In genomic region chr1:223109581-223110026, GRCh38 we compare ENCODE assay signal across 1 cellular context.
TF ChIP-seq lines count a peak whose summit lies in the region.

No MANE protein-coding gene starts in this region.

TF ChIP-seq in HepG2, 621 proteins besides CTCF, POLR2A, EP300 and RAD21 (continued from another document and continues in another):
- TF ChIP-seq, protein P1, sequence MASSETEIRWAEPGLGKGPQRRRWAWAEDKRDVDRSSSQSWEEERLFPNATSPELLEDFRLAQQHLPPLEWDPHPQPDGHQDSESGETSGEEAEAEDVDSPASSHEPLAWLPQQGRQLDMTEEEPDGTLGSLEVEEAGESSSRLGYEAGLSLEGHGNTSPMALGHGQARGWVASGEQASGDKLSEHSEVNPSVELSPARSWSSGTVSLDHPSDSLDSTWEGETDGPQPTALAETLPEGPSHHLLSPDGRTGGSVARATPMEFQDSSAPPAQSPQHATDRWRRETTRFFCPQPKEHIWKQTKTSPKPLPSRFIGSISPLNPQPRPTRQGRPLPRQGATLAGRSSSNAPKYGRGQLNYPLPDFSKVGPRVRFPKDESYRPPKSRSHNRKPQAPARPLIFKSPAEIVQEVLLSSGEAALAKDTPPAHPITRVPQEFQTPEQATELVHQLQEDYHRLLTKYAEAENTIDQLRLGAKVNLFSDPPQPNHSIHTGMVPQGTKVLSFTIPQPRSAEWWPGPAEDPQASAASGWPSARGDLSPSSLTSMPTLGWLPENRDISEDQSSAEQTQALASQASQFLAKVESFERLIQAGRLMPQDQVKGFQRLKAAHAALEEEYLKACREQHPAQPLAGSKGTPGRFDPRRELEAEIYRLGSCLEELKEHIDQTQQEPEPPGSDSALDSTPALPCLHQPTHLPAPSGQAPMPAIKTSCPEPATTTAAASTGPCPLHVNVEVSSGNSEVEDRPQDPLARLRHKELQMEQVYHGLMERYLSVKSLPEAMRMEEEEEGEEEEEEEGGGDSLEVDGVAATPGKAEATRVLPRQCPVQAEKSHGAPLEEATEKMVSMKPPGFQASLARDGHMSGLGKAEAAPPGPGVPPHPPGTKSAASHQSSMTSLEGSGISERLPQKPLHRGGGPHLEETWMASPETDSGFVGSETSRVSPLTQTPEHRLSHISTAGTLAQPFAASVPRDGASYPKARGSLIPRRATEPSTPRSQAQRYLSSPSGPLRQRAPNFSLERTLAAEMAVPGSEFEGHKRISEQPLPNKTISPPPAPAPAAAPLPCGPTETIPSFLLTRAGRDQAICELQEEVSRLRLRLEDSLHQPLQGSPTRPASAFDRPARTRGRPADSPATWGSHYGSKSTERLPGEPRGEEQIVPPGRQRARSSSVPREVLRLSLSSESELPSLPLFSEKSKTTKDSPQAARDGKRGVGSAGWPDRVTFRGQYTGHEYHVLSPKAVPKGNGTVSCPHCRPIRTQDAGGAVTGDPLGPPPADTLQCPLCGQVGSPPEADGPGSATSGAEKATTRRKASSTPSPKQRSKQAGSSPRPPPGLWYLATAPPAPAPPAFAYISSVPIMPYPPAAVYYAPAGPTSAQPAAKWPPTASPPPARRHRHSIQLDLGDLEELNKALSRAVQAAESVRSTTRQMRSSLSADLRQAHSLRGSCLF (CRISPR knock-in tag; IDR thresholded peaks at IDR 0.05; ENCODE audit: borderline replicate concordance) = no peak
- TF ChIP-seq ZNF841 (CRISPR knock-in tag; IDR thresholded peaks at IDR 0.05; ENCODE audit: borderline replicate concordance) (no peak), MLX (CRISPR knock-in tag; IDR thresholded peaks at IDR 0.05) (no peak), ZNF446 (CRISPR knock-in tag; IDR thresholded peaks at IDR 0.05) (no peak), DPF2 (CRISPR knock-in tag; IDR thresholded peaks at IDR 0.05; ENCODE audit: borderline replicate concordance, low read depth) (peak; percentile 33; the same call in 1 of the 2 replicates), GATAD2A (CRISPR knock-in tag; IDR thresholded peaks at IDR 0.05) (peak; percentile 82), NFKB2 (CRISPR knock-in tag; IDR thresholded peaks at IDR 0.05; ENCODE audit: borderline replicate concordance) (no peak), FOSL1 (CRISPR knock-in tag; IDR thresholded peaks at IDR 0.05; ENCODE audit: borderline replicate concordance) (0 out of 2 replicates have a peak, but pooled peaks have one; percentile 3), ZMYM4 (CRISPR knock-in tag; IDR thresholded peaks at IDR 0.05) (no peak; the same call in 1 of the 2 replicates), SOX6 (IDR thresholded peaks at IDR 0.05) (no peak), SOX6 (CRISPR knock-in tag; IDR thresholded peaks at IDR 0.05) (peak; percentile 62), ZNF770 (CRISPR knock-in tag; IDR thresholded peaks at IDR 0.05) (no peak), NCOA5 (CRISPR knock-in tag; IDR thresholded peaks at IDR 0.05) (no peak), ZNF674 (CRISPR knock-in tag; IDR thresholded peaks at IDR 0.05; ENCODE audit: low read depth) (no peak), TRAFD1 (CRISPR knock-in tag; IDR thresholded peaks at IDR 0.05; ENCODE audit: borderline replicate concordance) (no peak), HDAC1 (CRISPR knock-in tag; IDR thresholded peaks at IDR 0.05) (peak; percentile 65; the same call in 1 of the 2 replicates), ATF7-NPFF (CRISPR knock-in tag; IDR thresholded peaks at IDR 0.05; ENCODE audit: low read depth) (no peak), ZNF530 (CRISPR knock-in tag; IDR thresholded peaks at IDR 0.05; ENCODE audit: low read depth) (no peak), KAT7 (CRISPR knock-in tag; IDR thresholded peaks at IDR 0.05; ENCODE audit: borderline replicate concordance) (no peak), GABPB1 (CRISPR knock-in tag; IDR thresholded peaks at IDR 0.05) (no peak), BCL6 (CRISPR knock-in tag; IDR thresholded peaks at IDR 0.05) (peak; percentile 69), TRIM24 (CRISPR knock-in tag; IDR thresholded peaks at IDR 0.05) (peak; percentile 57; the same call in 1 of the 2 replicates), CREB1 (IDR thresholded peaks at IDR 0.05) (no peak), CREB1 (CRISPR knock-in tag; IDR thresholded peaks at IDR 0.05) (peak; percentile 61; the same call in 1 of the 2 replicates), MYPOP (CRISPR knock-in tag; IDR thresholded peaks at IDR 0.05) (no peak), TBX2 (CRISPR knock-in tag; IDR thresholded peaks at IDR 0.05; ENCODE audit: borderline replicate concordance) (0 out of 2 replicates have a peak, but pooled peaks have one; percentile 20), JUN (CRISPR knock-in tag; IDR thresholded peaks at IDR 0.05) (peak; percentile 53; the same call in 1 of the 2 replicates), SRSF9 (IDR thresholded peaks at IDR 0.05; ENCODE audit: borderline replicate concordance, insufficient read depth, low read depth, low read length, poor library complexity, severe bottlenecking) (no peak), ESRRA (CRISPR knock-in tag; IDR thresholded peaks at IDR 0.05; ENCODE audit: low read depth) (peak; percentile 63; the same call in 1 of the 2 replicates), FOXA3 (CRISPR knock-in tag; IDR thresholded peaks at IDR 0.05) (peak; percentile 57; the same call in 1 of the 2 replicates), ATAD3A (CRISPR knock-in tag; IDR thresholded peaks at IDR 0.05) (no peak)
- TF ChIP-seq, protein P2, sequence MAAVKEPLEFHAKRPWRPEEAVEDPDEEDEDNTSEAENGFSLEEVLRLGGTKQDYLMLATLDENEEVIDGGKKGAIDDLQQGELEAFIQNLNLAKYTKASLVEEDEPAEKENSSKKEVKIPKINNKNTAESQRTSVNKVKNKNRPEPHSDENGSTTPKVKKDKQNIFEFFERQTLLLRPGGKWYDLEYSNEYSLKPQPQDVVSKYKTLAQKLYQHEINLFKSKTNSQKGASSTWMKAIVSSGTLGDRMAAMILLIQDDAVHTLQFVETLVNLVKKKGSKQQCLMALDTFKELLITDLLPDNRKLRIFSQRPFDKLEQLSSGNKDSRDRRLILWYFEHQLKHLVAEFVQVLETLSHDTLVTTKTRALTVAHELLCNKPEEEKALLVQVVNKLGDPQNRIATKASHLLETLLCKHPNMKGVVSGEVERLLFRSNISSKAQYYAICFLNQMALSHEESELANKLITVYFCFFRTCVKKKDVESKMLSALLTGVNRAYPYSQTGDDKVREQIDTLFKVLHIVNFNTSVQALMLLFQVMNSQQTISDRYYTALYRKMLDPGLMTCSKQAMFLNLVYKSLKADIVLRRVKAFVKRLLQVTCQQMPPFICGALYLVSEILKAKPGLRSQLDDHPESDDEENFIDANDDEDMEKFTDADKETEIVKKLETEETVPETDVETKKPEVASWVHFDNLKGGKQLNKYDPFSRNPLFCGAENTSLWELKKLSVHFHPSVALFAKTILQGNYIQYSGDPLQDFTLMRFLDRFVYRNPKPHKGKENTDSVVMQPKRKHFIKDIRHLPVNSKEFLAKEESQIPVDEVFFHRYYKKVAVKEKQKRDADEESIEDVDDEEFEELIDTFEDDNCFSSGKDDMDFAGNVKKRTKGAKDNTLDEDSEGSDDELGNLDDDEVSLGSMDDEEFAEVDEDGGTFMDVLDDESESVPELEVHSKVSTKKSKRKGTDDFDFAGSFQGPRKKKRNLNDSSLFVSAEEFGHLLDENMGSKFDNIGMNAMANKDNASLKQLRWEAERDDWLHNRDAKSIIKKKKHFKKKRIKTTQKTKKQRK (IDR thresholded peaks at IDR 0.05; ENCODE audit: low read length) = no peak
- TF ChIP-seq, protein P3, sequence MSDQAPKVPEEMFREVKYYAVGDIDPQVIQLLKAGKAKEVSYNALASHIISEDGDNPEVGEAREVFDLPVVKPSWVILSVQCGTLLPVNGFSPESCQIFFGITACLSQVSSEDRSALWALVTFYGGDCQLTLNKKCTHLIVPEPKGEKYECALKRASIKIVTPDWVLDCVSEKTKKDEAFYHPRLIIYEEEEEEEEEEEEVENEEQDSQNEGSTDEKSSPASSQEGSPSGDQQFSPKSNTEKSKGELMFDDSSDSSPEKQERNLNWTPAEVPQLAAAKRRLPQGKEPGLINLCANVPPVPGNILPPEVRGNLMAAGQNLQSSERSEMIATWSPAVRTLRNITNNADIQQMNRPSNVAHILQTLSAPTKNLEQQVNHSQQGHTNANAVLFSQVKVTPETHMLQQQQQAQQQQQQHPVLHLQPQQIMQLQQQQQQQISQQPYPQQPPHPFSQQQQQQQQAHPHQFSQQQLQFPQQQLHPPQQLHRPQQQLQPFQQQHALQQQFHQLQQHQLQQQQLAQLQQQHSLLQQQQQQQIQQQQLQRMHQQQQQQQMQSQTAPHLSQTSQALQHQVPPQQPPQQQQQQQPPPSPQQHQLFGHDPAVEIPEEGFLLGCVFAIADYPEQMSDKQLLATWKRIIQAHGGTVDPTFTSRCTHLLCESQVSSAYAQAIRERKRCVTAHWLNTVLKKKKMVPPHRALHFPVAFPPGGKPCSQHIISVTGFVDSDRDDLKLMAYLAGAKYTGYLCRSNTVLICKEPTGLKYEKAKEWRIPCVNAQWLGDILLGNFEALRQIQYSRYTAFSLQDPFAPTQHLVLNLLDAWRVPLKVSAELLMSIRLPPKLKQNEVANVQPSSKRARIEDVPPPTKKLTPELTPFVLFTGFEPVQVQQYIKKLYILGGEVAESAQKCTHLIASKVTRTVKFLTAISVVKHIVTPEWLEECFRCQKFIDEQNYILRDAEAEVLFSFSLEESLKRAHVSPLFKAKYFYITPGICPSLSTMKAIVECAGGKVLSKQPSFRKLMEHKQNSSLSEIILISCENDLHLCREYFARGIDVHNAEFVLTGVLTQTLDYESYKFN (CRISPR knock-in tag; conservative IDR thresholded peaks at IDR 0.05) = peak; percentile 73
- TF ChIP-seq, protein P4, sequence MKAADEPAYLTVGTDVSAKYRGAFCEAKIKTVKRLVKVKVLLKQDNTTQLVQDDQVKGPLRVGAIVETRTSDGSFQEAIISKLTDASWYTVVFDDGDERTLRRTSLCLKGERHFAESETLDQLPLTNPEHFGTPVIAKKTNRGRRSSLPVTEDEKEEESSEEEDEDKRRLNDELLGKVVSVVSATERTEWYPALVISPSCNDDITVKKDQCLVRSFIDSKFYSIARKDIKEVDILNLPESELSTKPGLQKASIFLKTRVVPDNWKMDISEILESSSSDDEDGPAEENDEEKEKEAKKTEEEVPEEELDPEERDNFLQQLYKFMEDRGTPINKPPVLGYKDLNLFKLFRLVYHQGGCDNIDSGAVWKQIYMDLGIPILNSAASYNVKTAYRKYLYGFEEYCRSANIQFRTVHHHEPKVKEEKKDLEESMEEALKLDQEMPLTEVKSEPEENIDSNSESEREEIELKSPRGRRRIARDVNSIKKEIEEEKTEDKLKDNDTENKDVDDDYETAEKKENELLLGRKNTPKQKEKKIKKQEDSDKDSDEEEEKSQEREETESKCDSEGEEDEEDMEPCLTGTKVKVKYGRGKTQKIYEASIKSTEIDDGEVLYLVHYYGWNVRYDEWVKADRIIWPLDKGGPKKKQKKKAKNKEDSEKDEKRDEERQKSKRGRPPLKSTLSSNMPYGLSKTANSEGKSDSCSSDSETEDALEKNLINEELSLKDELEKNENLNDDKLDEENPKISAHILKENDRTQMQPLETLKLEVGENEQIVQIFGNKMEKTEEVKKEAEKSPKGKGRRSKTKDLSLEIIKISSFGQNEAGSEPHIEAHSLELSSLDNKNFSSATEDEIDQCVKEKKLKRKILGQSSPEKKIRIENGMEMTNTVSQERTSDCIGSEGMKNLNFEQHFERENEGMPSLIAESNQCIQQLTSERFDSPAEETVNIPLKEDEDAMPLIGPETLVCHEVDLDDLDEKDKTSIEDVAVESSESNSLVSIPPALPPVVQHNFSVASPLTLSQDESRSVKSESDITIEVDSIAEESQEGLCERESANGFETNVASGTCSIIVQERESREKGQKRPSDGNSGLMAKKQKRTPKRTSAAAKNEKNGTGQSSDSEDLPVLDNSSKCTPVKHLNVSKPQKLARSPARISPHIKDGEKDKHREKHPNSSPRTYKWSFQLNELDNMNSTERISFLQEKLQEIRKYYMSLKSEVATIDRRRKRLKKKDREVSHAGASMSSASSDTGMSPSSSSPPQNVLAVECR (CRISPR knock-in tag; IDR thresholded peaks at IDR 0.05; ENCODE audit: borderline replicate concordance) = no peak; the same call in 1 of the 2 replicates
